Comparison of ENCODE assay signal across 17 cellular contexts in the genomic region with DNA sequence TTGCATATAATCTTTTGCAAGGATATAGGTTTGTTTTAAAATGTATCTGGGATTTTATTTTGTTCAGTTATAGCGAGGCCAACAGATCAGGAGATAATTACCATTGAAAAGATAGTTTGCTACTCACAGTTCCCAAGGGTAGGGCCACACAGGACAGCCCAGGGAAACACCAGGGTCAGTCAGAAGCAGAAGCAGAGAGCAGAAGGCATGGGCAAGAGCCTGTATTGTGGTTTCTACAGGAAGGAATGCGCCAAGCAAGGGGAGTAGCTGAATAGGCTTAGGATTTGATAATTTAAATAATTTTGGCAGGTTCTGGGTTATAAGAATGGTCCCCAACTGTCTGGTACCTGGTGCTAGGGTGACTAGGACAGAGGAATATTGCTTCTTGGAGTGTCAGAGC.
"Had no signal": no experiment of that assay in that cellular context is flagged by ENCODE, and none has a peak within 500 bp of the region (broad histone marks: within the 10 kb centered on the region; RNA-seq: fewer than 3 reads in every experiment).

No MANE protein-coding gene starts in this region.

- H3K4me1 Mint-ChIP-seq: stimulated activated naive B cell treated with anti-CD40 and anti-IgM and Interleukin-4, amounts not matched to agents 10 μg/mL and 1 μg/mL and 100 μg/mL, for 72 hours had no signal

- H3K27me3 ChIP-seq: brain microvascular endothelial cell had no signal

- H3K4me3 Mint-ChIP-seq: activated T-cell treated with anti-CD3 and anti-CD28 coated beads, Interleukin-2, amount 50 U/mL, for 4 hours; nephron; stimulated activated naive B cell treated with anti-CD40 and anti-IgM and Interleukin-4, amounts not matched to agents 10 μg/mL and 1 μg/mL and 100 μg/mL, for 72 hours; T-helper 1 cell treated with Interleukin-12 subunit alpha and Interleukin-12 subunit beta and Interleukin-4 antibody, amounts not matched to agents 30 μg/mL and 1 μg/mL, for 36 hours; type B pancreatic cell had no signal

- H3K27ac Mint-ChIP-seq: activated naive CD4-positive, alpha-beta T cell treated with anti-CD3 and anti-CD28 coated beads, Interleukin-2, amount 50 U/mL, for 72 hours; nephron; progenitor cell of endocrine pancreas; stimulated activated naive B cell treated with anti-CD40 and anti-IgM and Interleukin-4, amounts not matched to agents 10 μg/mL and 1 μg/mL and 100 μg/mL, for 72 hours; T-helper 1 cell treated with Interleukin-12 subunit alpha and Interleukin-12 subunit beta and Interleukin-4 antibody, amounts not matched to agents 30 μg/mL and 1 μg/mL, for 36 hours; type B pancreatic cell had no signal

- H3K36me3 Mint-ChIP-seq: activated naive CD4-positive, alpha-beta T cell treated with anti-CD3 and anti-CD28 coated beads, Interleukin-2, amount 50 U/mL, for 72 hours; stimulated activated naive B cell treated with anti-CD40 and anti-IgM and Interleukin-4, amounts not matched to agents 10 μg/mL and 1 μg/mL and 100 μg/mL, for 72 hours; type B pancreatic cell had no signal

- H3K27me3 Mint-ChIP-seq: progenitor cell of endocrine pancreas, type B pancreatic cell had no signal

- ATAC-seq: activated CD4-positive, CD25-positive, alpha-beta regulatory T cell treated with anti-CD3 and anti-CD28 coated beads, Interleukin-2, amount 50 U/mL, for 24 hours; activated naive CD4-positive, alpha-beta T cell treated with anti-CD3 and anti-CD28 coated beads, Interleukin-2, amount 50 U/mL, for 72 hours; activated T-cell treated with anti-CD3 and anti-CD28 coated beads, Interleukin-2, amount 50 U/mL, for 4 hours; sciatic nerve; stimulated activated naive B cell treated with anti-CD40 and anti-IgM and Interleukin-4, amounts not matched to agents 10 μg/mL and 1 μg/mL and 100 μg/mL, for 72 hours had no signal

- H3K27ac ChIP-seq: brain microvascular endothelial cell had no signal

- H3K36me3 ChIP-seq: brain microvascular endothelial cell had no signal

- DNase-seq: activated CD4-positive, alpha-beta T cell treated with anti-CD3 and anti-CD28 coated beads, Interleukin-2, amount 50 U/mL, for 48 hours; activated effector memory CD4-positive, alpha-beta T cell treated with anti-CD3 and anti-CD28 coated beads, Interleukin-2, amount 50 U/mL, for 16 hours; activated T-cell treated with anti-CD3 and anti-CD28 coated beads, Interleukin-2, amount 50 U/mL, for 4 hours; amniotic stem cell; brain microvascular endothelial cell; dermis blood vessel endothelial cell; occipital lobe; stimulated activated CD4-positive, alpha-beta T cell treated with anti-CD3 and anti-CD28 coated beads, Interleukin-2, amount 100 ng/mL, for 24 hours; stimulated activated naive B cell treated with anti-CD40 and anti-IgM and Interleukin-4, amounts not matched to agents 10 μg/mL and 1 μg/mL and 100 μg/mL, for 72 hours; substantia nigra had no signal

- H3K9me3 Mint-ChIP-seq: activated naive CD4-positive, alpha-beta T cell treated with anti-CD3 and anti-CD28 coated beads, Interleukin-2, amount 50 U/mL, for 72 hours; activated T-cell treated with anti-CD3 and anti-CD28 coated beads, Interleukin-2, amount 50 U/mL, for 4 hours; nephron; stimulated activated naive B cell treated with anti-CD40 and anti-IgM and Interleukin-4, amounts not matched to agents 10 μg/mL and 1 μg/mL and 100 μg/mL, for 72 hours; T-helper 1 cell treated with Interleukin-12 subunit alpha and Interleukin-12 subunit beta and Interleukin-4 antibody, amounts not matched to agents 30 μg/mL and 1 μg/mL, for 36 hours; type B pancreatic cell had no signal
